ENCODE assay signal across 9 cellular contexts in genomic region chr5:60597570-60597969, GRCh38.
DNase-seq lines count a peak whose midpoint lies in the region; ATAC-seq, FAIRE-seq and TF ChIP-seq lines count a peak whose summit lies in the region.
"Had no signal": no experiment of that assay in that cellular context is flagged by ENCODE, and none has a peak within 500 bp of the region (broad histone marks: within the 10 kb centered on the region; RNA-seq: fewer than 3 reads in every experiment).

No MANE protein-coding gene starts in this region.

- in situ Hi-C loops in astrocyte of the spinal cord (cut with HindIII; ENCODE audit: low sequenced_read_pairs), result no loop called here

- intact Hi-C loops in esophagus squamous epithelium (cut with DNase I), result no loop called here

- DNase-seq in GM12891 (ENCODE audit: insufficient read length, low spot score), result no peak
- peak; percentile 28 for DNase-seq in astrocyte of the spinal cord (ENCODE audit: low read depth, low spot score)
- no peak for DNase-seq in effector CD4-positive, alpha-beta T cell
- DNase-seq in esophagus squamous epithelium (lab: John Stamatoyannopoulos, UW), result no peak
- DNase-seq in stimulated activated CD4-positive, alpha-beta T cell treated with anti-CD3 and anti-CD28 coated beads, Interleukin-2, amount 100 ng/mL, for 48 hours, result no peak
- DNase-seq in NCI-H69 (lab: John Stamatoyannopoulos, UW), result no peak
- DNase-seq: NCI-H2029 treated with DMSO at 0.1 percent for 48 hours had no signal

- H3K27me3 ChIP-seq in esophagus squamous epithelium, result no peaks in the 10 kb centered on the region

- H3K4me1 ChIP-seq in esophagus squamous epithelium, result no peaks in the 10 kb centered on the region

- no peak overlapping the region for H3K27ac ChIP-seq in esophagus squamous epithelium

- FAIRE-seq in GM12891 (lab: Jason Lieb, UNC), result peak; percentile 31

- H3K4me3 ChIP-seq in astrocyte of the spinal cord (ENCODE audit: low read depth, low read length) (no peak overlapping the region), esophagus squamous epithelium (no peak overlapping the region)

- ATAC-seq in GM21447 (IDR thresholded peaks at IDR 0.05; ENCODE audit: unreplicated experiment), result peak; percentile 90
- peak; percentile 84 for ATAC-seq in HG03442 (IDR thresholded peaks at IDR 0.05; ENCODE audit: unreplicated experiment)

- TF ChIP-seq POLR2A in GM12891 (IDR thresholded peaks at IDR 0.05; ENCODE audit: low read depth, low read length) (no peak), esophagus squamous epithelium (IDR thresholded peaks at IDR 0.05) (no peak)

- no peaks in the 10 kb centered on the region for H3K9me3 ChIP-seq in esophagus squamous epithelium

- 32 to 45% methylated on average over 3 of the region's 3 CpGs for WGBS in esophagus squamous epithelium, 2 donors

- TF ChIP-seq CTCF in astrocyte of the spinal cord (IDR thresholded peaks at IDR 0.05; ENCODE audit: low read depth, low read length) (no peak), esophagus squamous epithelium (IDR thresholded peaks at IDR 0.05) (no peak)

- no peaks in the 10 kb centered on the region for H3K36me3 ChIP-seq in esophagus squamous epithelium

TF ChIP-seq in GM12891, 5 proteins besides CTCF, POLR2A, EP300 and RAD21:
- no peak for TF ChIP-seq PAX5 (IDR thresholded peaks at IDR 0.05; ENCODE audit: insufficient read depth, low read length, severe bottlenecking)
- TF ChIP-seq SPI1 (IDR thresholded peaks at IDR 0.05; ENCODE audit: low read depth, low read length), result peak; percentile 52
TF ChIP-seq in GM12891: peak in this region for 1.
